Comparison of ENCODE assay signal across 20 cellular contexts in genomic region chr1:225887030-225887314, GRCh38. TPM values are rescaled to one million over a fixed set of nuclear protein-coding genes. Genes with fewer than 3 reads are reported as not detected.
A peak's percentile ranks its signal among the peaks of the same experiment; 100 is the strongest.
DNase-seq lines count a peak whose midpoint lies in the region; ATAC-seq, FAIRE-seq and TF ChIP-seq lines count a peak whose summit lies in the region.
"Had no signal": no experiment of that assay in that cellular context is flagged by ENCODE, and none has a peak within 500 bp of the region (broad histone marks: within the 10 kb centered on the region; RNA-seq: fewer than 3 reads in every experiment).

No MANE protein-coding gene starts in this region.

- no peaks in the 10 kb centered on the region for H3K9me3 ChIP-seq in HEK293 (ENCODE audit: control insufficient read depth, insufficient read depth, low read depth, low read length)
- no peaks in the 10 kb centered on the region for H3K9me3 ChIP-seq in H1 (ENCODE audit: insufficient read depth in 2 of 2, low read depth in 1 of 2, low read length in 1 of 2)
- H3K9me3 ChIP-seq in mucosa of descending colon: no peaks in the 10 kb centered on the region
- H3K9me3 ChIP-seq: A549 had no signal

- POLR2A ChIA-PET in HEK293 (lab: Yijun Ruan, JAX) (interaction anchor here (1.1 kb wide), 1 partner anchor 37 kb away, joined by 3 read pairs; the partner anchor contains the start of gene PYCR2), H1 (lab: Charles Lee; ENCODE audit: partially characterized antibody) (interaction anchor here (0.6 to 2.8 kb wide), 2 partner anchors 12 to 31 kb away, joined by 4 to 7 read pairs; no protein-coding TSS in a partner anchor)

- peaks cover 9% of the 10 kb centered on the region; the same call in 1 of the 2 replicates for H3K23me2 ChIP-seq in H1 (ENCODE audit: low read depth, low read length)

- H4K20me1 ChIP-seq in H1 (replicated peaks in 1 of 2; ENCODE audit: control insufficient read depth in 1 of 2, insufficient read depth in 2 of 2, low read length in 2 of 2): no peaks in the 10 kb centered on the region

- TF ChIP-seq POLR2A in H1 (IDR thresholded peaks at IDR 0.05; ENCODE audit: control extremely low read depth in 1 of 2, low read depth in 2 of 2, low read length in 2 of 2) (no peak), GM12891 (IDR thresholded peaks at IDR 0.05; ENCODE audit: low read depth, low read length) (no peak)

- no peak overlapping the region for H3K9ac ChIP-seq in H1 (replicated peaks in 1 of 4; ENCODE audit: extremely low read depth in 1 of 4, low read depth in 3 of 4, low read length in 3 of 4)

- no peaks in the 10 kb centered on the region for H3K9me3 Mint-ChIP-seq in nephron progenitor cell
- no peaks in the 10 kb centered on the region for H3K9me3 Mint-ChIP-seq in stimulated activated naive B cell treated with anti-CD40 and anti-IgM and Interleukin-4, amounts not matched to agents 10 μg/mL and 1 μg/mL and 100 μg/mL, for 72 hours

- H3K4me1 ChIP-seq in HEK293 (ENCODE audit: control insufficient read depth, insufficient read depth, low read length) (no peaks in the 10 kb centered on the region), H1 (replicated peaks in 1 of 4; ENCODE audit: control insufficient read depth in 3 of 4, insufficient read depth in 4 of 4, low read length in 3 of 4) (peaks cover 10 to 34% (median 23%) of the 10 kb centered on the region in 4 experiments), mucosa of descending colon (ENCODE audit: low read depth) (peaks cover 20% of the 10 kb centered on the region)

- H2BK120ac ChIP-seq in H1 (replicated peaks; ENCODE audit: low read depth, low read length): no peak overlapping the region

- TF ChIP-seq CTCF in HEK293 (tag by site-specific recombination; IDR thresholded peaks at IDR 0.05) (no peak), H1 (IDR thresholded peaks at IDR 0.05; ENCODE audit: control extremely low read depth in 1 of 3, insufficient read depth in 1 of 3, low read depth in 1 of 3, low read length in 3 of 3) (no peak), nephron progenitor cell (IDR thresholded peaks at IDR 0.05) (no peak), mucosa of descending colon (IDR thresholded peaks at IDR 0.05) (no peak)

- H3K79me1 ChIP-seq in H1 (ENCODE audit: low read depth, low read length): no peaks in the 10 kb centered on the region

- WGBS in H1 (ENCODE audit: extremely low coverage in 1 of 2, insufficient coverage in 1 of 2, insufficient read length in 1 of 2, insufficient replicate concordance in 2 of 2, low coverage in 1 of 2, low lambda C conversion rate in 2 of 2, missing lambda C conversion rate in 1 of 2), 2 experiments: 93% methylated on average over 7 of the region's 7 CpGs; no CpG with 5 or more reads in 1 of the 2 experiments

- H3K4me3 ChIP-seq in HEK293 (ENCODE audit: low read depth, low read length): no peak overlapping the region
- H3K4me3 ChIP-seq in H1 (ENCODE audit: extremely low read depth in 1 of 4, insufficient read depth in 2 of 4, low read depth in 3 of 4, low read length in 4 of 4): peak overlapping the region in 1 of 4 experiments; percentile 41; a peak in 1 of 8 replicates
- no peak overlapping the region for H3K4me3 ChIP-seq in mucosa of descending colon
- H3K4me3 ChIP-seq: A549, SK-N-MC had no signal

- H4K5ac ChIP-seq in H1 (ENCODE audit: insufficient read length, low read depth, low read length): no peak overlapping the region

- H3K36me3 ChIP-seq in HEK293 (ENCODE audit: control insufficient read depth in 2 of 2, insufficient read depth in 1 of 2, low read length in 2 of 2) (no peaks in the 10 kb centered on the region), H1 (ENCODE audit: control insufficient read depth in 2 of 4, insufficient read depth in 4 of 4, low read length in 3 of 4) (no peaks in the 10 kb centered on the region), mucosa of descending colon (ENCODE audit: low read depth) (no peaks in the 10 kb centered on the region)

- no peaks in the 10 kb centered on the region for H3K36me3 Mint-ChIP-seq in nephron progenitor cell (ENCODE audit: low read depth)
- no peaks in the 10 kb centered on the region for H3K36me3 Mint-ChIP-seq in stimulated activated naive B cell treated with anti-CD40 and anti-IgM and Interleukin-4, amounts not matched to agents 10 μg/mL and 1 μg/mL and 100 μg/mL, for 72 hours

- CTCF ChIA-PET in HEK293 (lab: Yijun Ruan, JAX): interaction anchor here (1.3 to 2.9 kb wide), 2 partner anchors 10 to 23 kb away, joined by 7 to 12 read pairs; no protein-coding TSS in a partner anchor
- CTCF ChIA-PET in H1 (lab: Charles Lee; ENCODE audit: partially characterized antibody): interaction anchor here (0.8 to 21.3 kb wide), 5 partner anchors 9 to 42 kb away, joined by 3 to 406 read pairs (median 6); no protein-coding TSS in a partner anchor

- no peak overlapping the region for H2BK5ac ChIP-seq in H1 (ENCODE audit: low read depth, low read length)

- no peak for TF ChIP-seq RAD21 in H1 (IDR thresholded peaks at IDR 0.05 in 1 of 2, conservative IDR thresholded peaks at IDR 0.05 in 1 of 2; ENCODE audit: low read depth in 2 of 2, low read length in 2 of 2)

- H3K27me3 Mint-ChIP-seq in nephron progenitor cell (ENCODE audit: low read depth, poor library complexity): peaks cover 16% of the 10 kb centered on the region
- peaks cover 0 to 18% of the 10 kb centered on the region in 2 donors for H3K27me3 Mint-ChIP-seq in stimulated activated naive B cell treated with anti-CD40 and anti-IgM and Interleukin-4, amounts not matched to agents 10 μg/mL and 1 μg/mL and 100 μg/mL, for 72 hours

- no peak for ATAC-seq in mucosa of descending colon
- no peak for ATAC-seq in stimulated activated naive B cell treated with anti-CD40 and anti-IgM and Interleukin-4, amounts not matched to agents 10 μg/mL and 1 μg/mL and 100 μg/mL, for 72 hours (replicated peaks)
- ATAC-seq: A549, Panc1, Right ventricle myocardium inferior had no signal

- H3K14ac ChIP-seq in H1 (ENCODE audit: insufficient read length): no peak overlapping the region

- H2BK12ac ChIP-seq in H1 (ENCODE audit: low read depth, low read length): no peak overlapping the region

- no peak for TF ChIP-seq EP300 in H1 (IDR thresholded peaks at IDR 0.05; ENCODE audit: borderline replicate concordance in 1 of 2, low read depth in 2 of 2, low read length in 2 of 2)

- intact Hi-C loops in mucosa of descending colon (cut with DNase I, micrococcal nuclease): no loop called here

- no peak overlapping the region for H2BK15ac ChIP-seq in H1 (ENCODE audit: low read length)

- no peak overlapping the region for H3K56ac ChIP-seq in H1 (replicated peaks; ENCODE audit: insufficient read length, low read depth, low read length)

- FAIRE-seq in H1 (lab: Jason Lieb, UNC): no peak
- no peak for FAIRE-seq in GM12891 (lab: Jason Lieb, UNC)
- FAIRE-seq: A549, GM18507 had no signal

- no peak overlapping the region for H4K91ac ChIP-seq in H1 (replicated peaks; ENCODE audit: insufficient read length, low read length)

- no peak overlapping the region for H2AK5ac ChIP-seq in H1 (ENCODE audit: low read depth, low read length)

- no peak overlapping the region for H3K27ac Mint-ChIP-seq in nephron progenitor cell
- no peak overlapping the region for H3K27ac Mint-ChIP-seq in stimulated activated naive B cell treated with anti-CD40 and anti-IgM and Interleukin-4, amounts not matched to agents 10 μg/mL and 1 μg/mL and 100 μg/mL, for 72 hours

- H2BK20ac ChIP-seq in H1 (ENCODE audit: low read length): no peak overlapping the region

- no peak overlapping the region for H2AFZ ChIP-seq in H1 (ENCODE audit: low read length)

- H3K18ac ChIP-seq in H1 (ENCODE audit: extremely low read depth, low read length): no peak overlapping the region

- no peak overlapping the region for H3K4ac ChIP-seq in H1 (replicated peaks; ENCODE audit: insufficient read length, low read depth, low read length)

- no peak overlapping the region for H3K23ac ChIP-seq in H1 (ENCODE audit: insufficient read length)

- no peak for DNase-seq in H1 (ENCODE audit: low read depth in 1 of 2, low spot score in 2 of 2)
- DNase-seq in nephron progenitor cell: peak; percentile 48
- DNase-seq in mucosa of descending colon: no peak
- DNase-seq in GM12891 (ENCODE audit: insufficient read length, low spot score): no peak
- DNase-seq in stimulated activated naive B cell treated with anti-CD40 and anti-IgM and Interleukin-4, amounts not matched to agents 10 μg/mL and 1 μg/mL and 100 μg/mL, for 72 hours: no peak
- DNase-seq: COR-L47, DMS153, Kasumi-1, NCI-H1105 treated with DMSO at 0.1 percent for 48 hours, NCI-H187 treated with DMSO at 0.1 percent for 48 hours, NCI-H2171, NCI-H446 treated with DMSO at 0.1 percent for 48 hours, NCI-H774 had no signal

- peaks cover 0 to 24% (median 12%) of the 10 kb centered on the region in 4 experiments; a peak in 5 of 7 replicates for H3K27me3 ChIP-seq in H1 (replicated peaks in 1 of 4; ENCODE audit: control insufficient read depth in 3 of 4, extremely low read depth in 1 of 4, insufficient read depth in 3 of 4, low read length in 3 of 4)

- H3K27ac ChIP-seq in HEK293 (ENCODE audit: extremely low read depth, low read depth, low read length) (no peak overlapping the region), H1 (ENCODE audit: low read depth, low read length) (no peak overlapping the region)
- H3K27ac ChIP-seq: A549, C4-2B, SK-N-MC had no signal

- no peaks in the 10 kb centered on the region for H3K79me2 ChIP-seq in H1 (ENCODE audit: control insufficient read depth in 1 of 2, insufficient read depth in 2 of 2, low read length in 2 of 2)

- peak overlapping the region; percentile 23 for H3K4me3 Mint-ChIP-seq in nephron progenitor cell
- no peak overlapping the region for H3K4me3 Mint-ChIP-seq in stimulated activated naive B cell treated with anti-CD40 and anti-IgM and Interleukin-4, amounts not matched to agents 10 μg/mL and 1 μg/mL and 100 μg/mL, for 72 hours

- peaks cover 62% of the 10 kb centered on the region for H3K4me1 Mint-ChIP-seq in nephron progenitor cell
- peaks cover 9 to 26% of the 10 kb centered on the region in 2 donors for H3K4me1 Mint-ChIP-seq in stimulated activated naive B cell treated with anti-CD40 and anti-IgM and Interleukin-4, amounts not matched to agents 10 μg/mL and 1 μg/mL and 100 μg/mL, for 72 hours

- H3K4me2 ChIP-seq in H1 (ENCODE audit: insufficient read depth in 1 of 2, low read depth in 2 of 2, low read length in 2 of 2): peak overlapping the region; percentile 50 to 56; a peak in 2 of 4 replicates

- no peak overlapping the region for H4K8ac ChIP-seq in H1 (ENCODE audit: extremely low read depth, insufficient read depth, low read length)

RNA-seq across cellular contexts. Expression of gene LEFTY1, which starts 2.0 kb away (rescaled TPM):
- 8.4 and 11.7 TPM in 2 replicates for total RNA-seq in H1 (2021; fragmentation: NEBNext Ultra II Directional; extraction: Animal tissue kit (Norgen Biotek cat#: 25700))
- polyA plus RNA-seq in H1 (2011; rRNA removed): 4.5 and 7.3 TPM in 2 replicates
- 7.1 TPM for polyA plus RNA-seq in H1 (2011; cell fraction: cytosol; rRNA removed)
- polyA plus RNA-seq in H1 (2011; cell fraction: nucleus; rRNA removed): 8.4 TPM
- polyA plus RNA-seq in H1 (2012, experiment 1 of 2): 1.8 to 3.5 TPM (median 3.1 TPM) in 4 replicates
- polyA plus RNA-seq in H1 (2012, experiment 2 of 2): 3.5 TPM
- polyA plus RNA-seq in H1 (2013, experiment 1 of 2): 112 TPM
- 131 TPM for polyA plus RNA-seq in H1 (2013, experiment 2 of 2)
- polyA minus RNA-seq in H1 (2011; rRNA and poly(A)+ RNA removed): 0.66 and 1.3 TPM in 2 replicates
- 3.0 TPM for polyA minus RNA-seq in H1 (2011; cell fraction: cytosol; rRNA and poly(A)+ RNA removed)
- polyA minus RNA-seq in H1 (2011; cell fraction: nucleus; rRNA and poly(A)+ RNA removed): 3.1 TPM
- total RNA-seq in mucosa of descending colon: 100 to 1,000 TPM in 1 of 3 donors, 10 to 100 TPM in 2; 27.3 to 199 (median 60.3) TPM
- 0.06 TPM for polyA plus RNA-seq in GM12891 (2012; ENCODE audit: low read depth, missing spikeins)
- total RNA-seq: Right ventricle myocardium inferior had no signal

RNA-seq across cellular contexts. Expression of gene TMEM63A, which starts 4.8 kb away (rescaled TPM):
- total RNA-seq in H1 (2021; fragmentation: NEBNext Ultra II Directional; extraction: Animal tissue kit (Norgen Biotek cat#: 25700)): 41.2 and 55.4 TPM in 2 replicates
- polyA plus RNA-seq in H1 (2011; rRNA removed): 26.1 and 38.5 TPM in 2 replicates
- 28.6 TPM for polyA plus RNA-seq in H1 (2011; cell fraction: cytosol; rRNA removed)
- polyA plus RNA-seq in H1 (2011; cell fraction: nucleus; rRNA removed): 210 TPM
- 25.5 to 31.0 TPM (median 28.0 TPM) in 4 replicates for polyA plus RNA-seq in H1 (2012, experiment 1 of 2)
- 17.4 TPM for polyA plus RNA-seq in H1 (2012, experiment 2 of 2)
- 90.4 TPM for polyA plus RNA-seq in H1 (2013, experiment 1 of 2)
- 88.5 TPM for polyA plus RNA-seq in H1 (2013, experiment 2 of 2)
- polyA minus RNA-seq in H1 (2011; rRNA and poly(A)+ RNA removed): 42.6 and 57.5 TPM in 2 replicates
- polyA minus RNA-seq in H1 (2011; cell fraction: cytosol; rRNA and poly(A)+ RNA removed): 21.2 TPM
- 70.6 TPM for polyA minus RNA-seq in H1 (2011; cell fraction: nucleus; rRNA and poly(A)+ RNA removed)
- 100 to 1,000 TPM; 115 to 192 (median 147) TPM for total RNA-seq in mucosa of descending colon
- polyA plus RNA-seq in GM12891 (2012; ENCODE audit: low read depth, missing spikeins): 9.0 TPM

RNA-seq across cellular contexts. Expression of gene PYCR2, which starts 37.1 kb away (rescaled TPM):
- total RNA-seq in H1 (2021; fragmentation: NEBNext Ultra II Directional; extraction: Animal tissue kit (Norgen Biotek cat#: 25700)): 84.3 and 84.6 TPM in 2 replicates
- 79.3 and 96.6 TPM in 2 replicates for polyA plus RNA-seq in H1 (2011; rRNA removed)
- polyA plus RNA-seq in H1 (2011; cell fraction: cytosol; rRNA removed): 96.5 TPM
- 96.7 TPM for polyA plus RNA-seq in H1 (2011; cell fraction: nucleus; rRNA removed)
- polyA plus RNA-seq in H1 (2012, experiment 1 of 2): 63.1 to 84.9 TPM (median 76.1 TPM) in 4 replicates
- polyA plus RNA-seq in H1 (2012, experiment 2 of 2): 59.4 TPM
- 113 TPM for polyA plus RNA-seq in H1 (2013, experiment 1 of 2)
- 115 TPM for polyA plus RNA-seq in H1 (2013, experiment 2 of 2)
- polyA minus RNA-seq in H1 (2011; rRNA and poly(A)+ RNA removed): 41.8 and 68.7 TPM in 2 replicates
- polyA minus RNA-seq in H1 (2011; cell fraction: cytosol; rRNA and poly(A)+ RNA removed): 22.0 TPM
- 26.9 TPM for polyA minus RNA-seq in H1 (2011; cell fraction: nucleus; rRNA and poly(A)+ RNA removed)
- total RNA-seq in mucosa of descending colon: 10 to 100 TPM; 33.0 to 43.6 (median 38.3) TPM
- 74.3 TPM for polyA plus RNA-seq in GM12891 (2012; ENCODE audit: low read depth, missing spikeins)

RNA-seq across cellular contexts. Expression of gene LEFTY2, which starts 54.0 kb away (rescaled TPM):
- total RNA-seq in H1 (2021; fragmentation: NEBNext Ultra II Directional; extraction: Animal tissue kit (Norgen Biotek cat#: 25700)): 3.2 and 4.3 TPM in 2 replicates
- 2.6 and 2.9 TPM in 2 replicates for polyA plus RNA-seq in H1 (2011; rRNA removed)
- polyA plus RNA-seq in H1 (2011; cell fraction: cytosol; rRNA removed): 3.1 TPM
- 2.5 TPM for polyA plus RNA-seq in H1 (2011; cell fraction: nucleus; rRNA removed)
- polyA plus RNA-seq in H1 (2012, experiment 1 of 2): 0.94 to 1.9 TPM (median 1.4 TPM) in 4 replicates
- polyA plus RNA-seq in H1 (2012, experiment 2 of 2): 2.2 TPM
- polyA plus RNA-seq in H1 (2013, experiment 1 of 2): 44.6 TPM
- 54.0 TPM for polyA plus RNA-seq in H1 (2013, experiment 2 of 2)
- polyA minus RNA-seq in H1 (2011; rRNA and poly(A)+ RNA removed): 0.83 and 1.4 TPM in 2 replicates
- polyA minus RNA-seq in H1 (2011; cell fraction: cytosol; rRNA and poly(A)+ RNA removed): 0.88 TPM
- polyA minus RNA-seq in H1 (2011; cell fraction: nucleus; rRNA and poly(A)+ RNA removed): 1.5 TPM
- under 1 TPM; 0.32 to 0.77 (median 0.35) TPM for total RNA-seq in mucosa of descending colon
- polyA plus RNA-seq in GM12891 (2012; ENCODE audit: low read depth, missing spikeins): not detected
- polyA plus RNA-seq: A549 had no signal
